7 cellular contexts compared by ENCODE assay signal in the genomic region with DNA sequence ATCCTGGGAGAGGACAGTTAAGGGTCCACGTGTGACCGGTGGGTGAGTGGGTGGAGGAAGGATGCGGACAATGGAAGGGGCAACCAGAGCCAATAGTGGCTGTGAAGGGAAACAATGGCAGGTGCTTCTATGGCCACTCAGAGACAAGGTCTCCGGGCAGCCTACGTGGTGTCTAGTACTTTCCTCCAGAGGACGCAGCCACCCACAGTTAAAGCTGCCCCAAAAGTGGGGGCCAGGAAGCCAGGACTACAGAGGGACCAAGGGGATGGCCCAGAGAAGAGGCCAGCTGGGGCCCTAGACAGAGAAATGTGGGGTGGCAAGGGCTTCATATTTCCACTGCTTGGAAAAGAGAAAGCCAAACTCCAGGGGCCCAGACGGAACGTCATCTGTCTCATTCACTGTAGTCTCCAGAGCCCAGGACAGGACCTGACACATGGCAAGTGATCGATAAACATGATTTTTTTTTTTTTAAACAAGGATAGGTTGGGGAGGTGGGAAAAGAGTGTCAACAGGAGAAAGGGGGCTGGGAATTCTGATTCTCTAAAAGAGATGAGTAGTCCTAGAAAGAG. TPM values are rescaled to one million over a fixed set of nuclear protein-coding genes. Genes with fewer than 3 reads are reported as not detected.
DNase-seq lines count a peak whose midpoint lies in the region; TF ChIP-seq lines count a peak whose summit lies in the region.

No MANE protein-coding gene starts in this region.

- DNase-seq in HAP-1 (ENCODE audit: low spot score in 2 of 2) (no peak), glutamatergic neuron (peak; percentile 41), SKM-1 (lab: John Stamatoyannopoulos, UW; ENCODE audit: unreplicated experiment) (no peak), GF-D8 (lab: John Stamatoyannopoulos, UW) (no peak)
- no peak for DNase-seq in activated effector memory CD4-positive, alpha-beta T cell treated with Interleukin-2 at 50 U/mL for 16 hours

- H3K36me3 ChIP-seq in HAP-1 (replicated peaks): peaks cover 27% of the 10 kb centered on the region

- peaks cover 20% of the 10 kb centered on the region for H3K4me1 Mint-ChIP-seq in glutamatergic neuron (ENCODE audit: low read depth, unreplicated experiment)

- peaks cover 12% of the 10 kb centered on the region for H3K27me3 Mint-ChIP-seq in glutamatergic neuron (ENCODE audit: unreplicated experiment)

- no peaks in the 10 kb centered on the region for H3K9me3 ChIP-seq in HAP-1

- no peaks in the 10 kb centered on the region for H3K36me3 Mint-ChIP-seq in glutamatergic neuron (ENCODE audit: unreplicated experiment)

- peak overlapping the region; percentile 73 for H3K27ac ChIP-seq in VCaP
- peak overlapping the region in 20 of 21 experiments; percentile 30 to 100 (median 95) for H3K27ac ChIP-seq in skin epidermis

- no peaks in the 10 kb centered on the region for H3K27me3 ChIP-seq in HAP-1 (ENCODE audit: low read depth)

- TF ChIP-seq CTCF in VCaP (conservative IDR thresholded peaks at IDR 0.05) (no peak), glutamatergic neuron (IDR thresholded peaks at IDR 0.05; ENCODE audit: partially characterized antibody, unreplicated experiment) (no peak)

- peak overlapping the region; percentile 99 for H3K27ac Mint-ChIP-seq in glutamatergic neuron (ENCODE audit: unreplicated experiment)

- no peak overlapping the region for H3K4me3 Mint-ChIP-seq in glutamatergic neuron (ENCODE audit: unreplicated experiment)

- in situ Hi-C loops in HAP-1 (cut with MboI; ENCODE audit: low sequenced_read_pairs): loop anchor here (25.0 kb wide), 1 partner anchor 916 kb away; a partner anchor contains a TSS

- peak overlapping the region; percentile 59; the same call in 1 of the 2 replicates for H3K4me3 ChIP-seq in HAP-1
- peak overlapping the region in 3 of 7 experiments; percentile 1 to 96 (median 58) for H3K4me3 ChIP-seq in skin epidermis

- peaks cover 44% of the 10 kb centered on the region for H3K4me1 ChIP-seq in HAP-1

- H3K9me3 Mint-ChIP-seq in glutamatergic neuron (ENCODE audit: unreplicated experiment): peaks cover 17% of the 10 kb centered on the region

RNA-seq across cellular contexts. Expression of a gene that starts 0.9 kb away (rescaled TPM):
- total RNA-seq in glutamatergic neuron (ENCODE audit: unreplicated experiment): 64.6 TPM

RNA-seq across cellular contexts. Expression of a gene that starts 9.7 kb away (rescaled TPM):
- total RNA-seq in glutamatergic neuron (ENCODE audit: unreplicated experiment): 117 TPM

RNA-seq across cellular contexts. Expression of a gene that starts 23.1 kb away (rescaled TPM):
- 12.8 TPM for total RNA-seq in glutamatergic neuron (ENCODE audit: unreplicated experiment)

RNA-seq across cellular contexts. Expression of a gene that starts 29.2 kb away (rescaled TPM):
- total RNA-seq in glutamatergic neuron (ENCODE audit: unreplicated experiment): 2.2 TPM

RNA-seq across cellular contexts. Expression of a gene that starts 34.8 kb away (rescaled TPM):
- not detected for total RNA-seq in glutamatergic neuron (ENCODE audit: unreplicated experiment)
